Comparison of ENCODE assay signal across 27 cellular contexts in the genomic region with DNA sequence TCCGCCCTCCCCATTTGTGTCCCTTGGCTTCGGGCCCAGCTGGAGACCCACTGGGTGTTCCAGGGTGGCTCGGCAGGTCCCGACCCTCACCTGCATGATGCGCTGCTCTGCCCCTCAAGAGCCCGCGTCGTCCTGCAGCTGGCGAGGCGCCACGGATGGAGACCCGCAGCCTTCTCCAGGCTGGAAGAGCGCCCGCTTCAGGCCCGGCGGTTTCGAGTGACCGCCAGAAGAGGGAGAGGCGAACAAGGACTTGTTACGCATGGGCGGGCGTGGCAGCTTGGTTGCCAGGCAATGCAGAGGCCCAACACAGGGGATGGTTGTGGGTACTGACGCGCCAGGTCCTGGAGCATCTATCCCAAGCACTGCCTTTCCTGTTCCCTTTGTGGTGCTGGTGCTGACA. TPM values are rescaled to one million over a fixed set of nuclear protein-coding genes. Genes with fewer than 3 reads are reported as not detected.
"Had no signal": no experiment of that assay in that cellular context is flagged by ENCODE, and none has a peak within 500 bp of the region (broad histone marks: within the 10 kb centered on the region; RNA-seq: fewer than 3 reads in every experiment).

TSS of gene PDCL2 (minus strand) at position 232 of the 400 bp plus-strand sequence. CDS start at position 96, 136 bp downstream.

- H3K27ac Mint-ChIP-seq: activated CD8-positive, alpha-beta memory T cell treated with anti-CD3 and anti-CD28 coated beads, Interleukin-2, amount 10 ng/mL, durations not matched to agents 7 days and 5 days; activated naive CD4-positive, alpha-beta T cell treated with anti-CD3 and anti-CD28 coated beads for 36 hours; activated T-helper 2 cell treated with anti-CD3 and anti-CD28 coated beads, Interferon-gamma antibody, Interleukin-2, Interleukin-4, amounts not matched to agents 10 μg/mL and 5 μg/mL and 100 μg/mL, durations not matched to agents 14 hours and 24 hours and 36 hours; dendritic cell treated with granulocyte-macrophage colony-stimulating factor and Interleukin-4, amounts not matched to agents 40 ng/mL and 50 ng/mL, for 4 days; natural killer cell had no signal

- DNase-seq: activated CD4-positive, alpha-beta T cell treated with anti-CD3 and anti-CD28 coated beads, Interleukin-2, amount 50 U/mL, for 48 hours; activated CD4-positive, CD25-positive, alpha-beta regulatory T cell treated with anti-CD3 and anti-CD28 coated beads, Interleukin-2, amount 50 U/mL, for 72 hours; activated CD8-positive, alpha-beta memory T cell treated with anti-CD3 and anti-CD28 coated beads, Interleukin-2, amount 10 ng/mL, durations not matched to agents 7 days and 5 days; activated naive CD4-positive, alpha-beta T cell treated with anti-CD3 and anti-CD28 coated beads for 36 hours; activated T-cell treated with anti-CD3 and anti-CD28 coated beads, Interleukin-2, amount 50 U/mL, for 1 hour; effector memory CD4-positive, alpha-beta T cell; foreskin melanocyte; islet precursor cell; mammary epithelial cell; natural killer cell; occipital lobe; stimulated activated CD4-positive, alpha-beta T cell treated with anti-CD3 and anti-CD28 coated beads, Interleukin-4, amount 100 ng/mL, for 24 hours; stimulated activated naive CD4-positive, alpha-beta T cell; T-helper 9 cell had no signal

- H3K27me3 ChIP-seq: ascending aorta, right atrium auricular region, tibial nerve, vagina had no signal

- H3K4me3 Mint-ChIP-seq: activated CD8-positive, alpha-beta memory T cell treated with anti-CD3 and anti-CD28 coated beads, Interleukin-2, amount 10 ng/mL, durations not matched to agents 7 days and 5 days; activated naive CD4-positive, alpha-beta T cell treated with anti-CD3 and anti-CD28 coated beads for 36 hours; dendritic cell treated with granulocyte-macrophage colony-stimulating factor and Interleukin-4, amounts not matched to agents 40 ng/mL and 50 ng/mL, for 4 days; natural killer cell had no signal

- H3K9me3 ChIP-seq: vagina had no signal

- H3K36me3 ChIP-seq: ascending aorta, right atrium auricular region, tibial nerve, vagina had no signal

- FAIRE-seq: bronchial epithelial cell had no signal

- H3K27ac ChIP-seq: ascending aorta, right atrium auricular region, skin epidermis, tibial nerve, vagina had no signal

- H3K9me3 Mint-ChIP-seq: activated naive CD4-positive, alpha-beta T cell treated with anti-CD3 and anti-CD28 coated beads for 36 hours; activated T-helper 2 cell treated with anti-CD3 and anti-CD28 coated beads, Interferon-gamma antibody, Interleukin-2, Interleukin-4, amounts not matched to agents 10 μg/mL and 5 μg/mL and 100 μg/mL, durations not matched to agents 14 hours and 24 hours and 36 hours; natural killer cell had no signal

- H3K36me3 Mint-ChIP-seq: activated CD8-positive, alpha-beta memory T cell treated with anti-CD3 and anti-CD28 coated beads, Interleukin-2, amount 10 ng/mL, durations not matched to agents 7 days and 5 days; natural killer cell had no signal

- H3K4me1 ChIP-seq: ascending aorta, right atrium auricular region, tibial nerve, vagina had no signal

- H3K4me3 ChIP-seq: ascending aorta, right atrium auricular region, skin epidermis, tibial nerve, vagina had no signal

- H3K4me1 Mint-ChIP-seq: activated CD8-positive, alpha-beta memory T cell treated with anti-CD3 and anti-CD28 coated beads, Interleukin-2, amount 10 ng/mL, durations not matched to agents 7 days and 5 days; natural killer cell had no signal

- ATAC-seq: activated CD8-positive, alpha-beta memory T cell treated with anti-CD3 and anti-CD28 coated beads, Interleukin-2, amount 10 ng/mL, durations not matched to agents 7 days and 5 days; left lobe of liver; natural killer cell had no signal

RNA-seq across cellular contexts. Expression of gene PDCL2, which starts in this region (rescaled TPM):
- total RNA-seq: activated CD8-positive, alpha-beta memory T cell treated with anti-CD3 and anti-CD28 coated beads, Interleukin-2, amount 10 ng/mL, durations not matched to agents 7 days and 5 days; activated naive CD4-positive, alpha-beta T cell treated with anti-CD3 and anti-CD28 coated beads for 36 hours; activated T-helper 2 cell treated with anti-CD3 and anti-CD28 coated beads, Interferon-gamma antibody, Interleukin-2, Interleukin-4, amounts not matched to agents 10 μg/mL and 5 μg/mL and 100 μg/mL, durations not matched to agents 14 hours and 24 hours and 36 hours; ascending aorta; bronchial epithelial cell; cerebellum; fibroblast of lung; left lobe of liver; mammary epithelial cell; natural killer cell; occipital lobe; posterior vena cava; right atrium auricular region; subcutaneous adipose tissue; tibial nerve; vagina had no signal
- polyA plus RNA-seq: fibroblast of lung, mammary epithelial cell had no signal
